8 cellular contexts compared by ENCODE assay signal in the genomic region with DNA sequence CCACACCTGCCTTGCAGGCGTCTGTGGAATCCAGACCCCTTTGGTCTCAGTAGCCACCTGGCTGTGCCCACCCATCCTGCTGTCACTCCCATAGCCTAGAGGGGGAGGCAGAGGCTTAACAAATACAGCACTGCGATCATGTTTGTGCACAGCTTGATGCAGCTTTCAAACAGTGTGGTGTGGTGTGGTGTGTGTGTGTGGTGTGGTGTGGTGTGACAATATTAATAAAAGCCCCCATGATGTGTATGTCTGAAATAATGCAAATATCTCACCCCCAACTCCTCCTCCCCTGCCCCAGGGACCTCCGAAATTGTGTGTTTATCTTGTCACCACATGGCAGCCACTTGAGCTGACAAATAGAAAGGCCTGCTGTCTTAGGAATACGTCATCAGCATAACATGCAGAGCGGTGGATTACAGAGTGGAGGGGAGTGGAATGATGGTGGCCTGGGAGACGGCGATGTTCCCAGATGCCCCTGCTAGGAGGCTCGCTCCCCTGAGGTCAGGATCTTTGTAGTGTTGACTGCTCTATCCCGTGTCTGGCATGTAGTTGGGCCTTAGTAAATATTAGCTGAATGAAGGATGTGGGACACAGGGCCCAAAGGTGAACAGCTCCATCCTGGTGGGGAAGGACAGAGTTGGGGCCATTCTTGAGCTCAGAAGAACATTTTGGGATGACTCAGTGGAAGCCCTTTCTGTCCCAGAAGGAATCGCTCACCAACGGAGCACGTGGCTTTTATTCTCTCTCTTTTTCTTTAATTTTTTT. TPM values are rescaled to one million over a fixed set of nuclear protein-coding genes. Genes with fewer than 3 reads are reported as not detected.
A peak's percentile ranks its signal among the peaks of the same experiment; 100 is the strongest.
DNase-seq lines count a peak whose midpoint lies in the region; ATAC-seq and TF ChIP-seq lines count a peak whose summit lies in the region.

No MANE protein-coding gene starts in this region.

- H3K36me3 ChIP-seq in SK-N-SH (replicated peaks in 1 of 2; ENCODE audit: control insufficient read depth in 1 of 2, insufficient read depth in 2 of 2, low read length in 1 of 2), result peaks cover 0 to 2% of the 10 kb centered on the region in 2 experiments

- DNase-seq in CD1c-positive myeloid dendritic cell (ENCODE audit: extremely low spot score) (peak; percentile 12), HFF-Myc (ENCODE audit: extremely low read depth, low read depth) (no peak), SK-N-SH (peak; percentile 71), epithelial cell of proximal tubule (ENCODE audit: low read depth) (no peak), SIG-M5 (lab: John Stamatoyannopoulos, UW) (no peak)

- H3K27me3 ChIP-seq in SK-N-SH (ENCODE audit: insufficient read depth), result no peaks in the 10 kb centered on the region

- H3K27me3 Mint-ChIP-seq in nephron (ENCODE audit: low read depth), result no peaks in the 10 kb centered on the region

- peaks cover 19 to 37% of the 10 kb centered on the region in 2 experiments; a peak in 3 of 4 replicates for H3K4me1 ChIP-seq in SK-N-SH (ENCODE audit: control insufficient read depth in 1 of 2, insufficient read depth in 2 of 2, low read depth in 1 of 2, low read length in 1 of 2)

- H4K20me1 ChIP-seq in SK-N-SH (ENCODE audit: insufficient read depth), result peaks cover 22% of the 10 kb centered on the region; the same call in 1 of the 2 replicates

- H3K9me2 ChIP-seq in SK-N-SH, result no peaks in the 10 kb centered on the region

- TF ChIP-seq RAD21 in SK-N-SH (IDR thresholded peaks at IDR 0.05; ENCODE audit: low read length), result peak; percentile 75

- H3K9me3 ChIP-seq in SK-N-SH, result no peaks in the 10 kb centered on the region

- no peak overlapping the region for H3K9ac ChIP-seq in SK-N-SH

- peaks cover 16% of the 10 kb centered on the region for H3F3A ChIP-seq in SK-N-SH (replicated peaks; ENCODE audit: insufficient read depth)

- H3K36me3 Mint-ChIP-seq in nephron (ENCODE audit: low read depth), result peaks cover 4% of the 10 kb centered on the region

- peak overlapping the region; percentile 69 to 87 (median 86) for H3K4me3 Mint-ChIP-seq in nephron

- TF ChIP-seq CTCF in HFF-Myc (IDR thresholded peaks at IDR 0.05; ENCODE audit: low read depth, low read length, missing control alignments), result peak; percentile 66
- peak; percentile 65 for TF ChIP-seq CTCF in SK-N-SH (IDR thresholded peaks at IDR 0.05)
- peak; percentile 54 for TF ChIP-seq CTCF in epithelial cell of proximal tubule (conservative IDR thresholded peaks at IDR 0.05; ENCODE audit: low read depth, low read length)
- peak; percentile 42 to 48 (median 43) for TF ChIP-seq CTCF in nephron (IDR thresholded peaks at IDR 0.05; ENCODE audit: unreplicated experiment in 3 of 3)

- CTCF ChIA-PET in SK-N-SH (lab: Yijun Ruan, JAX), result interaction anchor here (0.7 to 44.3 kb wide), 13 partner anchors 10 to 156 kb away, joined by 3 to 898 read pairs (median 5); a partner anchor contains a TSS

- no peak overlapping the region for H2AFZ ChIP-seq in SK-N-SH (ENCODE audit: low read depth)

- H3K4me3 ChIP-seq in HFF-Myc (replicated peaks; ENCODE audit: low read depth, low read length) (peak overlapping the region; percentile 68), SK-N-SH (ENCODE audit: low read depth in 2 of 2, low read length in 1 of 2) (peak overlapping the region in 1 of 2 experiments; percentile 29; a peak in 2 of 4 replicates), epithelial cell of proximal tubule (ENCODE audit: low read depth, low read length) (no peak overlapping the region)

- POLR2A ChIA-PET in SK-N-SH (lab: Yijun Ruan, JAX), result interaction anchor here (0.8 to 1.3 kb wide), 4 partner anchors 14 to 35 kb away, joined by 3 to 4 read pairs (median 4); a partner anchor contains a TSS

- H3K9me3 Mint-ChIP-seq in nephron, result no peaks in the 10 kb centered on the region

- H3K4me1 Mint-ChIP-seq in nephron, result peaks cover 38% of the 10 kb centered on the region

- peak overlapping the region; percentile 45 to 67 (median 48) for H3K27ac Mint-ChIP-seq in nephron

- no peak for TF ChIP-seq EP300 in SK-N-SH (IDR thresholded peaks at IDR 0.05; ENCODE audit: borderline replicate concordance in 1 of 2, low read depth in 1 of 2, low read length in 1 of 2)

- peak overlapping the region; percentile 65 to 83 for H3K27ac ChIP-seq in SK-N-SH (ENCODE audit: low read depth in 2 of 2, low read length in 1 of 2)

- H3K4me2 ChIP-seq in SK-N-SH, result peak overlapping the region; percentile 93

- 45% methylated on average over 11 of the region's 12 CpGs for WGBS in SK-N-SH (ENCODE audit: low lambda C conversion rate)

- no peak for ATAC-seq in GM21423 (IDR thresholded peaks at IDR 0.05; ENCODE audit: unreplicated experiment)
- ATAC-seq in GM19035 (IDR thresholded peaks at IDR 0.05; ENCODE audit: unreplicated experiment), result no peak

- peaks cover 69% of the 10 kb centered on the region for H3K79me2 ChIP-seq in SK-N-SH (ENCODE audit: insufficient read depth)

TF ChIP-seq in SK-N-SH, 30 proteins besides CTCF, POLR2A, EP300 and RAD21 (continues in another document):
- TF ChIP-seq NFIC (IDR thresholded peaks at IDR 0.05; ENCODE audit: borderline replicate concordance) (no peak), MXI1 (IDR thresholded peaks at IDR 0.05; ENCODE audit: low read depth, low read length) (peak; percentile 93), FOXM1 (IDR thresholded peaks at IDR 0.05; ENCODE audit: low read depth) (no peak), FOXJ3 (CRISPR knock-in tag; IDR thresholded peaks at IDR 0.05) (no peak), YY1 (IDR thresholded peaks at IDR 0.05; ENCODE audit: low read depth) (no peak), JUND (IDR thresholded peaks at IDR 0.05) (no peak), EZH2phosphoT487 (IDR thresholded peaks at IDR 0.05; ENCODE audit: borderline replicate concordance, low read depth) (no peak), MEF2A (IDR thresholded peaks at IDR 0.05; ENCODE audit: borderline replicate concordance, low read depth) (no peak), TEAD4 (IDR thresholded peaks at IDR 0.05; ENCODE audit: borderline replicate concordance, insufficient read depth) (no peak), GABPA (IDR thresholded peaks at IDR 0.05; ENCODE audit: low read depth) (no peak), POLR2AphosphoS5 (IDR thresholded peaks at IDR 0.05; ENCODE audit: low read depth, low read length) (no peak), RFX5 (IDR thresholded peaks at IDR 0.05; ENCODE audit: low read length) (no peak)
- TF ChIP-seq, protein P1, sequence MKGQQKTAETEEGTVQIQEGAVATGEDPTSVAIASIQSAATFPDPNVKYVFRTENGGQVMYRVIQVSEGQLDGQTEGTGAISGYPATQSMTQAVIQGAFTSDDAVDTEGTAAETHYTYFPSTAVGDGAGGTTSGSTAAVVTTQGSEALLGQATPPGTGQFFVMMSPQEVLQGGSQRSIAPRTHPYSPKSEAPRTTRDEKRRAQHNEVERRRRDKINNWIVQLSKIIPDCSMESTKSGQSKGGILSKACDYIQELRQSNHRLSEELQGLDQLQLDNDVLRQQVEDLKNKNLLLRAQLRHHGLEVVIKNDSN (IDR thresholded peaks at IDR 0.05; ENCODE audit: borderline replicate concordance, low read depth), result no peak
- TF ChIP-seq, protein P2, sequence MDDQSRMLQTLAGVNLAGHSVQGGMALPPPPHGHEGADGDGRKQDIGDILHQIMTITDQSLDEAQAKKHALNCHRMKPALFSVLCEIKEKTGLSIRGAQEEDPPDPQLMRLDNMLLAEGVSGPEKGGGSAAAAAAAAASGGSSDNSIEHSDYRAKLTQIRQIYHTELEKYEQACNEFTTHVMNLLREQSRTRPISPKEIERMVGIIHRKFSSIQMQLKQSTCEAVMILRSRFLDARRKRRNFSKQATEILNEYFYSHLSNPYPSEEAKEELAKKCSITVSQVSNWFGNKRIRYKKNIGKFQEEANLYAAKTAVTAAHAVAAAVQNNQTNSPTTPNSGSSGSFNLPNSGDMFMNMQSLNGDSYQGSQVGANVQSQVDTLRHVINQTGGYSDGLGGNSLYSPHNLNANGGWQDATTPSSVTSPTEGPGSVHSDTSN (IDR thresholded peaks at IDR 0.05), result no peak
- TF ChIP-seq, protein P3, sequence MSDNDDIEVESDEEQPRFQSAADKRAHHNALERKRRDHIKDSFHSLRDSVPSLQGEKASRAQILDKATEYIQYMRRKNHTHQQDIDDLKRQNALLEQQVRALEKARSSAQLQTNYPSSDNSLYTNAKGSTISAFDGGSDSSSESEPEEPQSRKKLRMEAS (IDR thresholded peaks at IDR 0.05; ENCODE audit: low read depth), result peak; percentile 77

RNA-seq across cellular contexts. Expression of a gene that starts 2.8 kb away (rescaled TPM):
- 22.5 and 24.5 TPM in 2 replicates for polyA plus RNA-seq in SK-N-SH (2012; rRNA removed)
- polyA plus RNA-seq in SK-N-SH (2012; cell fraction: cytosol; rRNA removed), result 13.3 and 20.5 TPM in 2 replicates
- polyA plus RNA-seq in SK-N-SH (2012; cell fraction: nucleus; rRNA removed), result 7.5 and 7.9 TPM in 2 replicates
- total RNA-seq in epithelial cell of proximal tubule, result 21.0 and 42.3 TPM in 2 replicates

RNA-seq across cellular contexts. Expression of a gene that starts 14.1 kb away (rescaled TPM):
- polyA plus RNA-seq in SK-N-SH (2012; rRNA removed), result 9,680 and 12,045 TPM in 2 replicates
- polyA plus RNA-seq in SK-N-SH (2012; cell fraction: cytosol; rRNA removed), result 4,725 and 6,471 TPM in 2 replicates
- 4,064 and 4,989 TPM in 2 replicates for polyA plus RNA-seq in SK-N-SH (2012; cell fraction: nucleus; rRNA removed)
- 1,711 and 1,833 TPM in 2 replicates for total RNA-seq in epithelial cell of proximal tubule

RNA-seq across cellular contexts. Expression of a gene that starts 21.9 kb away (rescaled TPM):
- polyA plus RNA-seq in SK-N-SH (2012; rRNA removed), result 8.6 and 8.9 TPM in 2 replicates
- 5.9 and 10.2 TPM in 2 replicates for polyA plus RNA-seq in SK-N-SH (2012; cell fraction: cytosol; rRNA removed)
- 28.2 and 29.7 TPM in 2 replicates for polyA plus RNA-seq in SK-N-SH (2012; cell fraction: nucleus; rRNA removed)
- total RNA-seq in epithelial cell of proximal tubule, result 15.1 and 25.0 TPM in 2 replicates

RNA-seq across cellular contexts. Expression of a gene that starts 24.8 kb away (rescaled TPM):
- polyA plus RNA-seq in SK-N-SH (2012; rRNA removed), result 48.2 and 52.2 TPM in 2 replicates
- polyA plus RNA-seq in SK-N-SH (2012; cell fraction: cytosol; rRNA removed), result 40.0 and 45.5 TPM in 2 replicates
- 141 and 151 TPM in 2 replicates for polyA plus RNA-seq in SK-N-SH (2012; cell fraction: nucleus; rRNA removed)
- total RNA-seq in epithelial cell of proximal tubule, result 18.2 and 47.9 TPM in 2 replicates

RNA-seq across cellular contexts. Expression of a gene that starts 35.5 kb away (rescaled TPM):
- 43.6 and 47.3 TPM in 2 replicates for polyA plus RNA-seq in SK-N-SH (2012; rRNA removed)
- 23.6 and 36.7 TPM in 2 replicates for polyA plus RNA-seq in SK-N-SH (2012; cell fraction: cytosol; rRNA removed)
- 51.7 and 58.8 TPM in 2 replicates for polyA plus RNA-seq in SK-N-SH (2012; cell fraction: nucleus; rRNA removed)
- 75.1 and 82.2 TPM in 2 replicates for total RNA-seq in epithelial cell of proximal tubule

Comparison
In these comparisons a context has a peak if more than half of its experiments do, and no peak if none do; other contexts are left out.
1. DNase-seq: peak in CD1c-positive myeloid dendritic cell (single experiment) and SK-N-SH (single experiment); none in HFF-Myc (single experiment), epithelial cell of proximal tubule (single experiment) and SIG-M5 (single experiment).
2. Peak in every context shown above with its lines, with median percentiles within 50 percentile points of each other: CTCF ChIP-seq.